Comparison of ENCODE assay signal across 25 cellular contexts in the genomic region with DNA sequence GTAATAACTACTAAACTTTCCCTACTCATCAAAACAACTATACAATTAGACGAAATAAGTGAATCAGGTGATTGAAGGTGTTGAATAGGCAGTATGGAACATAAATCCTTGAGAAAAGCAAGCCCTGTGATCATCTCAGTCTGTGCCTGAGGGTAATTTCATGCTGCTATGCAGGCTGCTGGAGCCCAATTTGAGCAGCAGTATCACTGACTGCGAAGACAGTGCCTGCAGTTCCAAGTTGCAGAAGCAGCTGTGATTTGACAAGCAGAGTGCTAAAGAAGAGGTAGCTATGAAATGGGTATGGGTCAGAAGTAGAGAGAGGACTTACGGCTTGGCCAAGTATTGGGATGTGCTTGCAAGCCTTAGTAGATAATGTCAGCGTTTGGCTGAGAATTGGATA. TPM values are rescaled to one million over a fixed set of nuclear protein-coding genes. Genes with fewer than 3 reads are reported as not detected.
DNase-seq lines count a peak whose midpoint lies in the region; ATAC-seq and TF ChIP-seq lines count a peak whose summit lies in the region.
"Had no signal": no experiment of that assay in that cellular context is flagged by ENCODE, and none has a peak within 500 bp of the region (broad histone marks: within the 10 kb centered on the region; RNA-seq: fewer than 3 reads in every experiment).

No MANE protein-coding gene starts in this region.

- no peaks in the 10 kb centered on the region for H3K27me3 ChIP-seq in ascending aorta
- H3K27me3 ChIP-seq: left lung, MG63, vagina had no signal

- DNase-seq in ELF-1 (ENCODE audit: low read depth, low spot score) (peak; percentile 55), NCI-H2227 treated with DMSO at 0.1 percent for 48 hours (lab: John Stamatoyannopoulos, UW) (peak; percentile 30), mesothelial cell of epicardium (ENCODE audit: low spot score in 2 of 2, unreplicated experiment in 2 of 2) (no peak), DMS53 (lab: John Stamatoyannopoulos, UW) (no peak), ascending aorta (ENCODE audit: low spot score in 2 of 2) (no peak), Kasumi-1 (lab: John Stamatoyannopoulos, UW) (no peak)
- DNase-seq: activated CD4-positive, alpha-beta T cell treated with anti-CD3 and anti-CD28 coated beads, Interleukin-2, amount 50 U/mL, for 48 hours; activated naive CD8-positive, alpha-beta T cell treated with anti-CD3 and anti-CD28 coated beads, Interleukin-2, amount 10 ng/mL, durations not matched to agents 7 days and 5 days; effector memory CD8-positive, alpha-beta T cell; glutamatergic neuron; HCEC 1CT; left lung; MG63; NCI-H187; NCI-H510A; RPMI8226 had no signal

- no peaks in the 10 kb centered on the region for H3K36me3 ChIP-seq in ascending aorta
- H3K36me3 ChIP-seq: left lung, MG63, vagina had no signal

- H3K27me3 Mint-ChIP-seq in mesothelial cell of epicardium (ENCODE audit: low read depth) = no peaks in the 10 kb centered on the region
- H3K27me3 Mint-ChIP-seq: activated naive CD8-positive, alpha-beta T cell treated with anti-CD3 and anti-CD28 coated beads, Interleukin-2, amount 10 ng/mL, durations not matched to agents 7 days and 5 days; effector memory CD8-positive, alpha-beta T cell; IgD-negative memory B cell; progenitor cell of endocrine pancreas had no signal

- peaks cover 8% of the 10 kb centered on the region for H3K9me3 Mint-ChIP-seq in mesothelial cell of epicardium

- H3K4me3 ChIP-seq in ascending aorta = no peak overlapping the region
- H3K4me3 ChIP-seq: left lung, MG63, vagina had no signal

- H3K27ac Mint-ChIP-seq in mesothelial cell of epicardium = peak overlapping the region; percentile 90
- H3K27ac Mint-ChIP-seq: activated naive CD8-positive, alpha-beta T cell treated with anti-CD3 and anti-CD28 coated beads, Interleukin-2, amount 10 ng/mL, durations not matched to agents 7 days and 5 days; CD14-positive monocyte; effector memory CD8-positive, alpha-beta T cell; IgD-negative memory B cell; progenitor cell of endocrine pancreas had no signal

- no peak for TF ChIP-seq CTCF in mesothelial cell of epicardium (IDR thresholded peaks at IDR 0.05; ENCODE audit: unreplicated experiment)
- TF ChIP-seq CTCF in ascending aorta (IDR thresholded peaks at IDR 0.05) = no peak

- no peak overlapping the region for H3K4me3 Mint-ChIP-seq in mesothelial cell of epicardium
- H3K4me3 Mint-ChIP-seq: activated naive CD8-positive, alpha-beta T cell treated with anti-CD3 and anti-CD28 coated beads, Interleukin-2, amount 10 ng/mL, durations not matched to agents 7 days and 5 days; CD14-positive monocyte; effector memory CD8-positive, alpha-beta T cell; IgD-negative memory B cell; neural crest cell had no signal

- no peak overlapping the region for H3K27ac ChIP-seq in ascending aorta
- H3K27ac ChIP-seq: left lung, vagina had no signal

- peak; percentile 55 for ATAC-seq in esophagus mucosa
- ATAC-seq: effector memory CD8-positive, alpha-beta T cell; left lung; SK-N-SH treated with all-trans-retinoic acid at 6 μM for 48 hours had no signal

- H3K4me1 ChIP-seq in ascending aorta = no peaks in the 10 kb centered on the region
- H3K4me1 ChIP-seq: left lung, vagina had no signal

- peaks cover 2% of the 10 kb centered on the region for H3K36me3 Mint-ChIP-seq in mesothelial cell of epicardium
- H3K36me3 Mint-ChIP-seq: activated naive CD8-positive, alpha-beta T cell treated with anti-CD3 and anti-CD28 coated beads, Interleukin-2, amount 10 ng/mL, durations not matched to agents 7 days and 5 days; CD14-positive monocyte; IgD-negative memory B cell had no signal

- no peaks in the 10 kb centered on the region for H3K9me3 ChIP-seq in ascending aorta
- H3K9me3 ChIP-seq: left lung, MG63, vagina had no signal

- intact Hi-C loops in ascending aorta (cut with DNase I) = no loop called here

- peaks cover 48% of the 10 kb centered on the region for H3K4me1 Mint-ChIP-seq in mesothelial cell of epicardium
- H3K4me1 Mint-ChIP-seq: activated naive CD8-positive, alpha-beta T cell treated with anti-CD3 and anti-CD28 coated beads, Interleukin-2, amount 10 ng/mL, durations not matched to agents 7 days and 5 days; CD14-positive monocyte; IgD-negative memory B cell; neural crest cell had no signal

RNA-seq across cellular contexts. Expression of a gene that starts 22.5 kb away (rescaled TPM):
- total RNA-seq in esophagus mucosa (5.8 TPM), mesothelial cell of epicardium (2.6 to 4.1 TPM (median 2.7 TPM) in 3 replicates), ascending aorta (not detected)
- total RNA-seq: activated naive CD8-positive, alpha-beta T cell treated with anti-CD3 and anti-CD28 coated beads, Interleukin-2, amount 10 ng/mL, durations not matched to agents 7 days and 5 days; fibroblast of lung; G401; neural crest cell had no signal

Comparison
In these comparisons a context has a peak if more than half of its experiments do, and no peak if none do; other contexts are left out.
1. DNase-seq: peak in ELF-1 (single experiment) and NCI-H2227 treated with DMSO at 0.1 percent for 48 hours (single experiment); none in mesothelial cell of epicardium (0 of 2), DMS53 (single experiment), ascending aorta (0 of 2) and Kasumi-1 (0 of 2).